33 cellular contexts compared by ENCODE assay signal in the genomic region with DNA sequence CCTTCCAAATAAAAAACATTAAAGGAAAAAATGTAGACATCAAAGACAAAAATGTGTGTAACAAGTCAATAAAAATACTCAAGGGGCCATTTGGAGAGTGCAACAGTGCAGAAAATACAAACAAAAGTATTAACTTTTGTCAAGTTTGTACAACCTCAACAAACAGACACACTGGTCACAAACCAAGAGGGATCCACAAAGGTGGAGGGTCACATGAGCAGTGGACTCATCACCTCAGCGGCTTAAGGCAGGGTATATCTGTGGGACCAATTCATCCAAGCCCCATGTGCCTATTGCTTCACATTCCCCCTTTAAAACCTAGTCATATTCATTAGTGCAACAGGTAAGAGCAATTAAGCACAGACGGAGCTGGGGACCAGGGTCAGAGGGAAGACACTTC.
"Had no signal": no experiment of that assay in that cellular context is flagged by ENCODE, and none has a peak within 500 bp of the region (broad histone marks: within the 10 kb centered on the region; RNA-seq: fewer than 3 reads in every experiment).

No MANE protein-coding gene starts in this region.

- H2AFZ ChIP-seq: hepatocyte had no signal

- H3K27ac ChIP-seq: brain microvascular endothelial cell, esophagus squamous epithelium, hepatocyte had no signal

- H3K9me3 Mint-ChIP-seq: activated B cell treated with CpG ODN at 0.5 μM for 24 hours; activated CD4-positive, alpha-beta memory T cell treated with anti-CD3 and anti-CD28 coated beads for 36 hours; activated CD4-positive, alpha-beta T cell treated with anti-CD3 and anti-CD28 coated beads, Interleukin-2, amount 10 ng/mL, durations not matched to agents 24 days and 14 days; activated naive CD4-positive, alpha-beta T cell treated with anti-CD3 and anti-CD28 coated beads for 36 hours; activated naive CD4-positive, alpha-beta T cell treated with anti-CD3 and anti-CD28 coated beads, Interleukin-2, amount 50 U/mL, for 24 hours; activated T-helper 1 cell treated with anti-CD3 and anti-CD28 coated beads, Interleukin-12 subunit alpha, Interleukin-12 subunit beta, Interleukin-2, Interleukin-4 antibody, amounts not matched to agents 30 ng/mL and 10 ng/mL and 1 ng/mL, durations not matched to agents 14 hours and 24 hours and 36 hours; activated T-helper 2 cell treated with anti-CD3 and anti-CD28 coated beads, Interferon-gamma antibody, Interleukin-2, Interleukin-4, amounts not matched to agents 10 μg/mL and 5 μg/mL and 100 μg/mL, durations not matched to agents 14 hours and 24 hours and 36 hours; central memory CD8-positive, alpha-beta T cell; effector memory CD8-positive, alpha-beta T cell; T-helper 2 cell treated with Interferon-gamma antibody and Interleukin-4, amounts not matched to agents 5 μg/mL and 100 μg/mL, for 36 hours had no signal

- ATAC-seq: activated CD4-positive, CD25-positive, alpha-beta regulatory T cell treated with anti-CD3 and anti-CD28 coated beads, Interleukin-2, amount 50 U/mL, for 24 hours; activated CD8-positive, alpha-beta memory T cell treated with anti-CD3 and anti-CD28 coated beads, Interleukin-2, amount 10 ng/mL, durations not matched to agents 7 days and 5 days; activated CD8-positive, alpha-beta T cell treated with anti-CD3 and anti-CD28 coated beads, Interleukin-2, amount 10 ng/mL, durations not matched to agents 7 days and 5 days; effector memory CD8-positive, alpha-beta T cell; gastroesophageal sphincter; heart right ventricle; T-helper 17 cell had no signal

- H3K27me3 ChIP-seq: brain microvascular endothelial cell, esophagus squamous epithelium, gastroesophageal sphincter, heart right ventricle, hepatocyte had no signal

- H3K4me3 ChIP-seq: coronary artery, esophagus squamous epithelium, gastroesophageal sphincter, heart right ventricle, hepatocyte had no signal

- H3K27me3 Mint-ChIP-seq: activated B cell treated with CpG ODN at 0.5 μM for 24 hours; activated CD4-positive, alpha-beta memory T cell treated with anti-CD3 and anti-CD28 coated beads for 36 hours; activated CD4-positive, alpha-beta T cell treated with anti-CD3 and anti-CD28 coated beads, Interleukin-2, amount 10 ng/mL, durations not matched to agents 24 days and 14 days; activated CD8-positive, alpha-beta memory T cell treated with anti-CD3 and anti-CD28 coated beads, Interleukin-2, amount 10 ng/mL, durations not matched to agents 7 days and 5 days; activated naive CD4-positive, alpha-beta T cell treated with anti-CD3 and anti-CD28 coated beads, Interleukin-2, amount 50 U/mL, for 24 hours; central memory CD8-positive, alpha-beta T cell; effector memory CD8-positive, alpha-beta T cell; T-helper 17 cell had no signal

- FAIRE-seq: astrocyte, bronchial epithelial cell had no signal

- H3K9me3 ChIP-seq: esophagus squamous epithelium, gastroesophageal sphincter, heart right ventricle had no signal

- DNase-seq: activated B cell treated with CpG ODN at 0.5 μM for 24 hours; activated CD4-positive, alpha-beta memory T cell treated with anti-CD3 and anti-CD28 coated beads for 36 hours; activated CD4-positive, alpha-beta T cell treated with anti-CD3 and anti-CD28 coated beads, Interleukin-2, amount 10 ng/mL, durations not matched to agents 24 days and 14 days; activated CD8-positive, alpha-beta memory T cell treated with anti-CD3 and anti-CD28 coated beads, Interleukin-2, amount 10 ng/mL, durations not matched to agents 7 days and 5 days; activated CD8-positive, alpha-beta memory T cell treated with anti-CD3 and anti-CD28 coated beads, Interleukin-2, amount 50 U/mL, for 4 hours; activated CD8-positive, alpha-beta T cell treated with anti-CD3 and anti-CD28 coated beads, Interleukin-2, amount 10 ng/mL, durations not matched to agents 7 days and 5 days; activated effector memory CD4-positive, alpha-beta T cell treated with anti-CD3 and anti-CD28 coated beads, Interleukin-2, amount 50 U/mL, for 16 hours; activated naive CD4-positive, alpha-beta T cell treated with anti-CD3 and anti-CD28 coated beads for 36 hours; activated T-cell treated with anti-CD3 and anti-CD28 coated beads, Interleukin-2, amount 50 U/mL, for 1 hour; activated T-cell treated with anti-CD3 and anti-CD28 coated beads, Interleukin-2, amount 50 U/mL, for 48 hours; amniotic stem cell; anterior cingulate cortex; brain microvascular endothelial cell; dermis blood vessel endothelial cell; effector CD4-positive, alpha-beta T cell; effector memory CD8-positive, alpha-beta T cell; esophagus squamous epithelium; foreskin melanocyte; heart right ventricle; T-helper 17 cell; T1000; WERI-Rb-1 had no signal

- H3K4me1 Mint-ChIP-seq: central memory CD8-positive, alpha-beta T cell; T-helper 17 cell had no signal

- H3K27ac Mint-ChIP-seq: activated B cell treated with CpG ODN at 0.5 μM for 24 hours; activated CD4-positive, alpha-beta memory T cell treated with anti-CD3 and anti-CD28 coated beads for 36 hours; activated CD4-positive, alpha-beta T cell treated with anti-CD3 and anti-CD28 coated beads, Interleukin-2, amount 10 ng/mL, durations not matched to agents 24 days and 14 days; activated CD8-positive, alpha-beta T cell treated with anti-CD3 and anti-CD28 coated beads, Interleukin-2, amount 10 ng/mL, durations not matched to agents 7 days and 5 days; activated naive CD4-positive, alpha-beta T cell treated with anti-CD3 and anti-CD28 coated beads for 36 hours; activated naive CD4-positive, alpha-beta T cell treated with anti-CD3 and anti-CD28 coated beads, Interleukin-2, amount 50 U/mL, for 24 hours; activated T-helper 1 cell treated with anti-CD3 and anti-CD28 coated beads, Interleukin-12 subunit alpha, Interleukin-12 subunit beta, Interleukin-2, Interleukin-4 antibody, amounts not matched to agents 30 ng/mL and 10 ng/mL and 1 ng/mL, durations not matched to agents 14 hours and 24 hours and 36 hours; activated T-helper 2 cell treated with anti-CD3 and anti-CD28 coated beads, Interferon-gamma antibody, Interleukin-2, Interleukin-4, amounts not matched to agents 10 μg/mL and 5 μg/mL and 100 μg/mL, durations not matched to agents 14 hours and 24 hours and 36 hours; T-helper 17 cell; T-helper 2 cell treated with Interferon-gamma antibody and Interleukin-4, amounts not matched to agents 5 μg/mL and 100 μg/mL, for 36 hours had no signal

- H3K4me2 ChIP-seq: hepatocyte had no signal

- H3K4me3 Mint-ChIP-seq: activated B cell treated with CpG ODN at 0.5 μM for 24 hours; activated CD4-positive, alpha-beta memory T cell treated with anti-CD3 and anti-CD28 coated beads for 36 hours; activated CD4-positive, alpha-beta T cell treated with anti-CD3 and anti-CD28 coated beads, Interleukin-2, amount 10 ng/mL, durations not matched to agents 24 days and 14 days; activated CD8-positive, alpha-beta memory T cell treated with anti-CD3 and anti-CD28 coated beads, Interleukin-2, amount 10 ng/mL, durations not matched to agents 7 days and 5 days; activated CD8-positive, alpha-beta T cell treated with anti-CD3 and anti-CD28 coated beads, Interleukin-2, amount 10 ng/mL, durations not matched to agents 7 days and 5 days; activated naive CD4-positive, alpha-beta T cell treated with anti-CD3 and anti-CD28 coated beads for 36 hours; activated naive CD4-positive, alpha-beta T cell treated with anti-CD3 and anti-CD28 coated beads, Interleukin-2, amount 50 U/mL, for 24 hours; activated T-helper 1 cell treated with anti-CD3 and anti-CD28 coated beads, Interleukin-12 subunit alpha, Interleukin-12 subunit beta, Interleukin-2, Interleukin-4 antibody, amounts not matched to agents 30 ng/mL and 10 ng/mL and 1 ng/mL, durations not matched to agents 14 hours and 24 hours and 36 hours; central memory CD8-positive, alpha-beta T cell; effector memory CD8-positive, alpha-beta T cell; T-helper 17 cell; T-helper 2 cell treated with Interferon-gamma antibody and Interleukin-4, amounts not matched to agents 5 μg/mL and 100 μg/mL, for 36 hours had no signal
